Comparison of ENCODE assay signal across 37 cellular contexts in the genomic region with DNA sequence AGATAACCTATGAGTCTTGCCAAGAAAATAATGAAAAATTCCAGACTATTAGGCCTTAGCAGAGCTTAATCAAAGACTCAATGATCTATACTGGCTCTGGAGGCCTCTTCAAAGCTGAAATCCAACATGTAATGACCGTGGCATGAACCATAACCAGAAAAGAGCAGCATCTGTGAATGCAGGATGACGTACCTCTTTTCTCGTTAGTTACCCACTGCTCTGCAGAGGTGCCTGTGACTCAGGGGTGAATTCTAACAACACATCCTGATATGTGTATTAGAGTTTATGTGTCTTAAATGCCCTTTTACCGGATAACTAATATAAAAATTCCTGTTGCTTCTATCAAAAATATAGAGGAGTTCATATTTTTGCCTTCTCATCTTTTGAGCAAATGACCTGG.
"Had no signal": no experiment of that assay in that cellular context is flagged by ENCODE, and none has a peak within 500 bp of the region (broad histone marks: within the 10 kb centered on the region; RNA-seq: fewer than 3 reads in every experiment).

No MANE protein-coding gene starts in this region.

- H3K9me3 ChIP-seq: Peyer's patch, SJSA1, SK-N-SH had no signal

- H3K27me3 ChIP-seq: brain microvascular endothelial cell, Peyer's patch, SJSA1 had no signal

- H3K9me3 Mint-ChIP-seq: activated naive CD8-positive, alpha-beta T cell treated with anti-CD3 and anti-CD28 coated beads for 36 hours had no signal

- H3K4me3 ChIP-seq: Peyer's patch, SJSA1 had no signal

- DNase-seq: activated CD4-positive, alpha-beta T cell treated with anti-CD3 and anti-CD28 coated beads for 36 hours; activated CD4-positive, alpha-beta T cell treated with anti-CD3 and anti-CD28 coated beads, Interleukin-2, amount 10 ng/mL, durations not matched to agents 7 days and 5 days; activated CD4-positive, alpha-beta T cell treated with anti-CD3 and anti-CD28 coated beads, Interleukin-2, amount 50 U/mL, for 48 hours; activated CD8-positive, alpha-beta memory T cell treated with anti-CD3 and anti-CD28 coated beads, Interleukin-2, amount 50 U/mL, for 4 hours; activated CD8-positive, alpha-beta T cell treated with anti-CD3 and anti-CD28 coated beads, Interleukin-2, amount 10 ng/mL, durations not matched to agents 7 days and 5 days; activated effector memory CD4-positive, alpha-beta T cell treated with Interleukin-2 at 50 U/mL for 16 hours; activated naive CD4-positive, alpha-beta T cell; activated naive CD4-positive, alpha-beta T cell treated with anti-CD3 and anti-CD28 coated beads, Interleukin-2, amount 50 U/mL, for 16 hours; activated naive CD8-positive, alpha-beta T cell treated with anti-CD3 and anti-CD28 coated beads for 36 hours; activated T-cell treated with anti-CD3 and anti-CD28 coated beads for 4 hours; activated T-cell treated with anti-CD3 and anti-CD28 coated beads, Interleukin-2, amount 50 U/mL, for 4 hours; amniotic stem cell; aorta; brain microvascular endothelial cell; central memory CD4-positive, alpha-beta T cell; NCI-H1092 treated with DMSO at 0.1 percent for 48 hours; NCI-H1417; NCI-H146; NCI-H187; NCI-H2029 treated with DMSO at 0.1 percent for 48 hours; NCI-H2107; NCI-H2171; NCI-H510A; NCI-H526; NCI-H748 treated with DMSO at 0.1 percent for 48 hours; NK-92 treated with Interleukin-12 subunit alpha and Interleukin-12 subunit beta, amount 100 ng/mL, for 24 hours; PC-3; Peyer's patch; RPMI8226; SHP77 treated with DMSO at 0.1 percent for 48 hours; SK-N-SH had no signal

- H3K27ac Mint-ChIP-seq: activated CD4-positive, alpha-beta T cell treated with anti-CD3 and anti-CD28 coated beads for 36 hours; activated CD4-positive, alpha-beta T cell treated with anti-CD3 and anti-CD28 coated beads, Interleukin-2, amount 10 ng/mL, durations not matched to agents 7 days and 5 days; activated CD8-positive, alpha-beta T cell treated with anti-CD3 and anti-CD28 coated beads, Interleukin-2, amount 10 ng/mL, durations not matched to agents 7 days and 5 days; activated naive CD8-positive, alpha-beta T cell treated with anti-CD3 and anti-CD28 coated beads for 36 hours; T-helper 1 cell treated with Interleukin-12 subunit alpha and Interleukin-12 subunit beta and Interleukin-4 antibody, amounts not matched to agents 30 μg/mL and 1 μg/mL, for 36 hours; T-helper 2 cell treated with Interferon-gamma antibody and Interleukin-4, amounts not matched to agents 5 μg/mL and 100 μg/mL, for 36 hours; WTC11 had no signal

- ATAC-seq: activated CD4-positive, alpha-beta T cell treated with anti-CD3 and anti-CD28 coated beads for 36 hours; activated CD4-positive, CD25-positive, alpha-beta regulatory T cell treated with anti-CD3 and anti-CD28 coated beads, Interleukin-2, amount 50 U/mL, for 24 hours; activated CD8-positive, alpha-beta T cell treated with anti-CD3 and anti-CD28 coated beads, Interleukin-2, amount 10 ng/mL, durations not matched to agents 7 days and 5 days; activated T-cell treated with anti-CD3 and anti-CD28 coated beads, Interleukin-2, amount 50 U/mL, for 4 hours; PC-3; WTC11 had no signal

- H3K36me3 ChIP-seq: brain microvascular endothelial cell, Peyer's patch, SJSA1 had no signal

- H3K27me3 Mint-ChIP-seq: activated CD4-positive, alpha-beta T cell treated with anti-CD3 and anti-CD28 coated beads for 36 hours; activated CD4-positive, alpha-beta T cell treated with anti-CD3 and anti-CD28 coated beads, Interleukin-2, amount 10 ng/mL, durations not matched to agents 7 days and 5 days; activated naive CD8-positive, alpha-beta T cell treated with anti-CD3 and anti-CD28 coated beads for 36 hours had no signal

- H3K4me1 Mint-ChIP-seq: activated CD4-positive, alpha-beta T cell treated with anti-CD3 and anti-CD28 coated beads for 36 hours; activated CD4-positive, alpha-beta T cell treated with anti-CD3 and anti-CD28 coated beads, Interleukin-2, amount 10 ng/mL, durations not matched to agents 7 days and 5 days; activated naive CD8-positive, alpha-beta T cell treated with anti-CD3 and anti-CD28 coated beads for 36 hours; WTC11 had no signal

- H3K4me1 ChIP-seq: Peyer's patch, SJSA1 had no signal

- H3K36me3 Mint-ChIP-seq: activated naive CD8-positive, alpha-beta T cell treated with anti-CD3 and anti-CD28 coated beads for 36 hours; WTC11 had no signal

- FAIRE-seq: TTC549 had no signal

- H3K27ac ChIP-seq: brain microvascular endothelial cell, Peyer's patch, SJSA1 had no signal

- H3K4me3 Mint-ChIP-seq: activated CD4-positive, alpha-beta T cell treated with anti-CD3 and anti-CD28 coated beads for 36 hours; activated CD4-positive, alpha-beta T cell treated with anti-CD3 and anti-CD28 coated beads, Interleukin-2, amount 10 ng/mL, durations not matched to agents 7 days and 5 days; activated CD8-positive, alpha-beta T cell treated with anti-CD3 and anti-CD28 coated beads, Interleukin-2, amount 10 ng/mL, durations not matched to agents 7 days and 5 days; activated naive CD8-positive, alpha-beta T cell treated with anti-CD3 and anti-CD28 coated beads for 36 hours; activated T-cell treated with anti-CD3 and anti-CD28 coated beads, Interleukin-2, amount 50 U/mL, for 4 hours; T-helper 1 cell treated with Interleukin-12 subunit alpha and Interleukin-12 subunit beta and Interleukin-4 antibody, amounts not matched to agents 30 μg/mL and 1 μg/mL, for 36 hours; T-helper 2 cell treated with Interferon-gamma antibody and Interleukin-4, amounts not matched to agents 5 μg/mL and 100 μg/mL, for 36 hours; WTC11 had no signal
